Comparison of ENCODE assay signal across 8 cellular contexts in genomic region chr1:149390931-149391330, GRCh38.
DNase-seq lines count a peak whose midpoint lies in the region; ATAC-seq, FAIRE-seq and TF ChIP-seq lines count a peak whose summit lies in the region.
"Not testable (repeated sequence)": the region's sequence is repeated elsewhere in the genome, so short reads cannot be mapped to it uniquely, and the experiment has no call there.

No MANE protein-coding gene starts in this region.

- H3K9me3 Mint-ChIP-seq in activated CD8-positive, alpha-beta T cell treated with anti-CD3 and anti-CD28 coated beads for 36 hours; naive thymus-derived CD4-positive, alpha-beta T cell: not testable (repeated sequence)

- peak; percentile 50 to 63; a peak in 3 of 6 replicates for ATAC-seq in A549
- ATAC-seq in GM19023 (IDR thresholded peaks at IDR 0.05; ENCODE audit: unreplicated experiment) = peak; percentile 20
- peak; percentile 40 for ATAC-seq in activated CD8-positive, alpha-beta T cell treated with anti-CD3 and anti-CD28 coated beads for 36 hours
- peak; percentile 44 for ATAC-seq in left ventricle myocardium superior
- peak; percentile 51 for ATAC-seq in naive thymus-derived CD4-positive, alpha-beta T cell

- not testable (repeated sequence) for H3K36me3 ChIP-seq in OCI-LY1 (ENCODE audit: insufficient read depth, low read length); naive thymus-derived CD4-positive, alpha-beta T cell (ENCODE audit: control insufficient read depth in 2 of 3, insufficient read depth in 3 of 3, low read length in 3 of 3); smooth muscle cell (ENCODE audit: low read depth)

- not testable (repeated sequence) for TF ChIP-seq POLR2A in A549 (IDR thresholded peaks at IDR 0.05; ENCODE audit: low read length)

- H3K4me1 ChIP-seq in A549; OCI-LY1 (ENCODE audit: insufficient read depth, low read length, severe bottlenecking); naive thymus-derived CD4-positive, alpha-beta T cell (ENCODE audit: control insufficient read depth in 2 of 2, insufficient read depth in 2 of 2, low read length in 2 of 2); smooth muscle cell (ENCODE audit: low read depth): not testable (repeated sequence)

- H3K79me2 ChIP-seq in OCI-LY1 (ENCODE audit: insufficient read depth, low read length); smooth muscle cell (ENCODE audit: low read depth): not testable (repeated sequence)

- peaks cover 13% of the 10 kb centered on the region for H3K4me1 Mint-ChIP-seq in activated CD8-positive, alpha-beta T cell treated with anti-CD3 and anti-CD28 coated beads for 36 hours (ENCODE audit: low read depth)
- H3K4me1 Mint-ChIP-seq in naive thymus-derived CD4-positive, alpha-beta T cell = peaks cover 0 to 22% (median 9%) of the 10 kb centered on the region in 7 donors

- not testable (repeated sequence) for FAIRE-seq in A549 (lab: Jason Lieb, UNC)

- peak overlapping the region; percentile 45; the same call in 1 of the 2 replicates for H3K9ac ChIP-seq in OCI-LY1 (ENCODE audit: low read length)
- not testable (repeated sequence) for H3K9ac ChIP-seq in smooth muscle cell (ENCODE audit: low read depth)

- H3K4me3 ChIP-seq in A549 (peak overlapping the region; percentile 54), OCI-LY1 (ENCODE audit: low read depth, low read length, poor library complexity, severe bottlenecking) (peak overlapping the region; percentile 60), dorsolateral prefrontal cortex (peak overlapping the region in 54 of 59 donors; percentile 28 to 68 (median 51)), smooth muscle cell (peak overlapping the region; percentile 59)
- not testable (repeated sequence) for H3K4me3 ChIP-seq in naive thymus-derived CD4-positive, alpha-beta T cell (ENCODE audit: low read length)

- not testable (repeated sequence) for H3K4me2 ChIP-seq in A549
- H3K4me2 ChIP-seq in OCI-LY1 (ENCODE audit: low read length) (peak overlapping the region; percentile 42; the same call in 1 of the 2 replicates), smooth muscle cell (peak overlapping the region; percentile 80)

- not testable (repeated sequence) for TF ChIP-seq RAD21 in A549 (conservative IDR thresholded peaks at IDR 0.05 in 1 of 2, IDR thresholded peaks at IDR 0.05 in 1 of 2)

- not testable (repeated sequence) for H3K9me2 ChIP-seq in OCI-LY1 (ENCODE audit: low read depth, low read length)

- not testable (repeated sequence) for DNase-seq in A549 (ENCODE audit: low read depth in 1 of 2, low spot score in 1 of 2); activated CD8-positive, alpha-beta T cell treated with anti-CD3 and anti-CD28 coated beads for 36 hours; dorsolateral prefrontal cortex; left ventricle myocardium superior; naive thymus-derived CD4-positive, alpha-beta T cell; smooth muscle cell (lab: John Stamatoyannopoulos, UW; ENCODE audit: unreplicated experiment)

- not testable (repeated sequence) for TF ChIP-seq CTCF in A549 (IDR thresholded peaks at IDR 0.05); OCI-LY1 (IDR thresholded peaks at IDR 0.05; ENCODE audit: low read length); activated CD8-positive, alpha-beta T cell treated with anti-CD3 and anti-CD28 coated beads for 36 hours (IDR thresholded peaks at IDR 0.05); dorsolateral prefrontal cortex (IDR thresholded peaks at IDR 0.05 in 54 of 56, conservative IDR thresholded peaks at IDR 0.05 in 2 of 56; ENCODE audit: low read depth in 1 of 56, partially characterized antibody in 56 of 56); smooth muscle cell (IDR thresholded peaks at IDR 0.05; ENCODE audit: borderline replicate concordance, insufficient read depth, poor library complexity, severe bottlenecking)

- H3K27ac ChIP-seq in A549 (peak overlapping the region; percentile 76 to 88), dorsolateral prefrontal cortex (peak overlapping the region in 6 of 59 donors; percentile 42 to 64 (median 52)), smooth muscle cell (ENCODE audit: low read depth) (peak overlapping the region; percentile 31)
- H3K27ac ChIP-seq in OCI-LY1 (ENCODE audit: low read depth, low read length, poor library complexity, severe bottlenecking) = not testable (repeated sequence)
- H3K27ac ChIP-seq in naive thymus-derived CD4-positive, alpha-beta T cell (ENCODE audit: low read depth, low read length) = peak overlapping the region; percentile 70

- intact Hi-C loops in activated CD8-positive, alpha-beta T cell treated with anti-CD3 and anti-CD28 coated beads for 36 hours (cut with micrococcal nuclease); dorsolateral prefrontal cortex (cut with DNase I); left ventricle myocardium superior (cut with micrococcal nuclease); naive thymus-derived CD4-positive, alpha-beta T cell (cut with micrococcal nuclease): not testable (repeated sequence)

- H3F3A ChIP-seq in OCI-LY1 (ENCODE audit: insufficient read depth, low read length); smooth muscle cell (ENCODE audit: low read depth): not testable (repeated sequence)

- POLR2A ChIA-PET in A549 (lab: Yijun Ruan, JAX); activated CD8-positive, alpha-beta T cell treated with anti-CD3 and anti-CD28 coated beads for 36 hours (lab: Charles Lee); naive thymus-derived CD4-positive, alpha-beta T cell (lab: Charles Lee): not testable (repeated sequence)

- not testable (repeated sequence) for H3K27ac Mint-ChIP-seq in activated CD8-positive, alpha-beta T cell treated with anti-CD3 and anti-CD28 coated beads for 36 hours; naive thymus-derived CD4-positive, alpha-beta T cell

- H2AFZ ChIP-seq in OCI-LY1 (ENCODE audit: low read length); smooth muscle cell (ENCODE audit: low read depth): not testable (repeated sequence)

- H3K9me3 ChIP-seq in A549; OCI-LY1 (ENCODE audit: low read length); naive thymus-derived CD4-positive, alpha-beta T cell (ENCODE audit: control insufficient read depth in 2 of 3, low read length in 3 of 3); smooth muscle cell (replicated peaks; ENCODE audit: low read depth): not testable (repeated sequence)

- H3K27me3 Mint-ChIP-seq in activated CD8-positive, alpha-beta T cell treated with anti-CD3 and anti-CD28 coated beads for 36 hours; naive thymus-derived CD4-positive, alpha-beta T cell: not testable (repeated sequence)

- CTCF ChIA-PET in A549 (lab: Yijun Ruan, JAX); activated CD8-positive, alpha-beta T cell treated with anti-CD3 and anti-CD28 coated beads for 36 hours (lab: Charles Lee); naive thymus-derived CD4-positive, alpha-beta T cell (lab: Charles Lee): not testable (repeated sequence)

- WGBS in A549 (ENCODE audit: missing lambda C conversion rate) = no CpG with 5 or more reads among the region's 43 CpGs
- no CpG with 5 or more reads among the region's 43 CpGs for WGBS in smooth muscle cell (ENCODE audit: low lambda C conversion rate)

- not testable (repeated sequence) for H3K36me3 Mint-ChIP-seq in activated CD8-positive, alpha-beta T cell treated with anti-CD3 and anti-CD28 coated beads for 36 hours (ENCODE audit: low read depth); naive thymus-derived CD4-positive, alpha-beta T cell

- H4K20me1 ChIP-seq in OCI-LY1 (ENCODE audit: insufficient read depth, low read length); smooth muscle cell (ENCODE audit: low read depth): not testable (repeated sequence)

- TF ChIP-seq EP300 in A549 (IDR thresholded peaks at IDR 0.05) = not testable (repeated sequence)

- H3K27me3 ChIP-seq in OCI-LY1 (ENCODE audit: insufficient read depth, low read length); dorsolateral prefrontal cortex; naive thymus-derived CD4-positive, alpha-beta T cell (ENCODE audit: control insufficient read depth in 2 of 2, insufficient read depth in 2 of 2, low read length in 2 of 2); smooth muscle cell (ENCODE audit: low read depth): not testable (repeated sequence)

- not testable (repeated sequence) for H3K4me3 Mint-ChIP-seq in activated CD8-positive, alpha-beta T cell treated with anti-CD3 and anti-CD28 coated beads for 36 hours
- peak overlapping the region in 1 of 10 donors; percentile 65 for H3K4me3 Mint-ChIP-seq in naive thymus-derived CD4-positive, alpha-beta T cell
